18 cellular contexts compared by ENCODE assay signal in genomic region chrX:23787745-23788118, GRCh38.
"Had no signal": no experiment of that assay in that cellular context is flagged by ENCODE, and none has a peak within 500 bp of the region (broad histone marks: within the 10 kb centered on the region; RNA-seq: fewer than 3 reads in every experiment).

No MANE protein-coding gene starts in this region.

- H3K27me3 ChIP-seq: adrenal gland, cardiac muscle cell, left lung had no signal

- H3K9me3 ChIP-seq: adrenal gland, left lung, prostate gland had no signal

- H3K27me3 Mint-ChIP-seq: activated CD4-positive, alpha-beta memory T cell treated with anti-CD3 and anti-CD28 coated beads, Interleukin-2, amount 10 ng/mL, durations not matched to agents 7 days and 5 days; activated CD4-positive, alpha-beta T cell treated with anti-CD3 and anti-CD28 coated beads for 36 hours; natural killer cell treated with Interleukin-12 subunit alpha and Interleukin-12 subunit beta and Interleukin-15 and Interleukin-18, amount 100 ng/mL, for 72 hours had no signal

- H3K4me3 ChIP-seq: adrenal gland, cardiac muscle cell, dorsolateral prefrontal cortex, left lung, prostate gland had no signal

- DNase-seq: activated CD4-positive, alpha-beta memory T cell treated with anti-CD3 and anti-CD28 coated beads, Interleukin-2, amount 10 ng/mL, durations not matched to agents 7 days and 5 days; activated CD4-positive, alpha-beta T cell treated with anti-CD3 and anti-CD28 coated beads for 36 hours; activated naive CD4-positive, alpha-beta T cell treated with anti-CD3 and anti-CD28 coated beads, Interleukin-2, amount 50 U/mL, for 16 hours; activated T-cell treated with anti-CD3 and anti-CD28 coated beads, Interleukin-2, amount 50 U/mL, for 24 hours; adrenal gland; dorsolateral prefrontal cortex; endodermal cell; left lung; right cardiac atrium; small intestine; stimulated activated CD4-positive, alpha-beta T cell treated with anti-CD3 and anti-CD28 coated beads, Interleukin-4, amount 100 ng/mL, for 24 hours; stimulated activated naive CD4-positive, alpha-beta T cell; substantia nigra; T-helper 2 cell had no signal

- H3K36me3 ChIP-seq: adrenal gland, cardiac muscle cell, prostate gland had no signal

- H3K4me3 Mint-ChIP-seq: activated CD4-positive, alpha-beta memory T cell treated with anti-CD3 and anti-CD28 coated beads, Interleukin-2, amount 10 ng/mL, durations not matched to agents 7 days and 5 days; activated CD4-positive, alpha-beta T cell treated with anti-CD3 and anti-CD28 coated beads for 36 hours; activated T-cell treated with anti-CD3 and anti-CD28 coated beads, Interleukin-2, amount 50 U/mL, for 24 hours; endodermal cell; natural killer cell treated with Interleukin-12 subunit alpha and Interleukin-12 subunit beta and Interleukin-15 and Interleukin-18, amount 100 ng/mL, for 72 hours had no signal

- H3K27ac Mint-ChIP-seq: activated CD4-positive, alpha-beta memory T cell treated with anti-CD3 and anti-CD28 coated beads, Interleukin-2, amount 10 ng/mL, durations not matched to agents 7 days and 5 days; activated CD4-positive, alpha-beta T cell treated with anti-CD3 and anti-CD28 coated beads for 36 hours; activated T-cell treated with anti-CD3 and anti-CD28 coated beads, Interleukin-2, amount 50 U/mL, for 24 hours; endodermal cell had no signal

- H3K27ac ChIP-seq: cardiac muscle cell, prostate gland had no signal

- H3K9me3 Mint-ChIP-seq: activated CD4-positive, alpha-beta memory T cell treated with anti-CD3 and anti-CD28 coated beads, Interleukin-2, amount 10 ng/mL, durations not matched to agents 7 days and 5 days; activated T-cell treated with anti-CD3 and anti-CD28 coated beads, Interleukin-2, amount 50 U/mL, for 24 hours; endodermal cell; natural killer cell treated with Interleukin-12 subunit alpha and Interleukin-12 subunit beta and Interleukin-15 and Interleukin-18, amount 100 ng/mL, for 72 hours had no signal

- H3K4me1 ChIP-seq: adrenal gland, prostate gland had no signal

- ATAC-seq: activated CD4-positive, alpha-beta T cell treated with anti-CD3 and anti-CD28 coated beads for 36 hours; esophagus mucosa; left lung; natural killer cell treated with Interleukin-12 subunit alpha and Interleukin-12 subunit beta and Interleukin-15 and Interleukin-18, amount 100 ng/mL, for 72 hours; right cardiac atrium had no signal
